Comparison of ENCODE assay signal across 12 cellular contexts in genomic region chr5:177468329-177469058, GRCh38. TPM values are rescaled to one million over a fixed set of nuclear protein-coding genes. Genes with fewer than 3 reads are reported as not detected.
DNase-seq lines count a peak whose midpoint lies in the region; ATAC-seq and TF ChIP-seq lines count a peak whose summit lies in the region.
"Had no signal": no experiment of that assay in that cellular context is flagged by ENCODE, and none has a peak within 500 bp of the region (broad histone marks: within the 10 kb centered on the region; RNA-seq: fewer than 3 reads in every experiment).

No MANE protein-coding gene starts in this region.

- CTCF ChIA-PET in HEK293 (lab: Yijun Ruan, JAX) = interaction anchor here (0.5 to 1.3 kb wide), 5 partner anchors 11 to 159 kb away, joined by 3 to 4 read pairs (median 3); no protein-coding TSS in a partner anchor

- POLR2A ChIA-PET in HEK293 (lab: Yijun Ruan, JAX) = interaction anchor here (0.6 to 7.3 kb wide), 4 partner anchors 10 to 129 kb away, joined by 4 to 102 read pairs (median 14); partner anchors contain the start of gene PDLIM7

- ATAC-seq in heart right ventricle = peak in 5 of 8 donors; percentile 5 to 55 (median 14)
- ATAC-seq in sciatic nerve = peak; percentile 11
- ATAC-seq in GM21390 (IDR thresholded peaks at IDR 0.05; ENCODE audit: unreplicated experiment) = no peak
- no peak for ATAC-seq in GM21825 (IDR thresholded peaks at IDR 0.05; ENCODE audit: unreplicated experiment)

- H3K36me3 ChIP-seq in HEK293 (ENCODE audit: control insufficient read depth in 2 of 2, insufficient read depth in 1 of 2, low read length in 2 of 2) (peaks cover 15 to 65% of the 10 kb centered on the region in 2 experiments; a peak in 2 of 3 replicates), heart right ventricle (peaks cover 0 to 41% (median 16%) of the 10 kb centered on the region in 9 donors)
- H3K36me3 ChIP-seq: ovary had no signal

- DNase-seq in amniotic epithelial cell (ENCODE audit: low read depth) (peak; percentile 68), heart right ventricle (peak in 1 of 2 donors; percentile 58), sciatic nerve (ENCODE audit: low spot score) (no peak), NCI-H510A treated with DMSO at 0.1 percent for 48 hours (lab: John Stamatoyannopoulos, UW) (no peak), HuH-7.5 (ENCODE audit: low spot score) (no peak)
- DNase-seq: activated naive CD4-positive, alpha-beta T cell treated with anti-CD3 and anti-CD28 coated beads for 36 hours; immature natural killer cell; stimulated activated CD4-positive, alpha-beta T cell treated with anti-CD3 and anti-CD28 coated beads, Interleukin-4, amount 100 ng/mL, for 4 hours had no signal

- peaks cover 4% of the 10 kb centered on the region for H3K4me1 ChIP-seq in HEK293 (ENCODE audit: control insufficient read depth, insufficient read depth, low read length)
- H3K4me1 ChIP-seq in heart right ventricle = peaks cover 24 to 45% (median 37%) of the 10 kb centered on the region in 9 donors

- H3K4me3 ChIP-seq in HEK293 (ENCODE audit: low read depth, low read length) = no peak overlapping the region
- H3K4me3 ChIP-seq in heart right ventricle = no peak overlapping the region
- H3K4me3 ChIP-seq: ovary had no signal

- no peak overlapping the region for H3K27ac ChIP-seq in HEK293 (ENCODE audit: extremely low read depth, low read depth, low read length)
- H3K27ac ChIP-seq in heart right ventricle = peak overlapping the region in 6 of 10 donors; percentile 25 to 93 (median 43)
- H3K27ac ChIP-seq: ovary had no signal

- H3K27me3 ChIP-seq in heart right ventricle = peaks cover 0 to 26% (median 13%) of the 10 kb centered on the region in 7 donors
- H3K27me3 ChIP-seq: ovary had no signal

- TF ChIP-seq CTCF in HEK293 (tag by site-specific recombination; IDR thresholded peaks at IDR 0.05) = no peak
- TF ChIP-seq CTCF in heart right ventricle (IDR thresholded peaks at IDR 0.05) = no peak

- intact Hi-C loops in heart right ventricle (cut with DNase I) = no loop called here
- intact Hi-C loops in sciatic nerve (cut with DNase I) = no loop called here

- 60 to 64% methylated on average over 9 to 10 of the region's 10 CpGs for WGBS in heart right ventricle, 2 donors

- no peaks in the 10 kb centered on the region for H3K9me3 ChIP-seq in HEK293 (ENCODE audit: control insufficient read depth, insufficient read depth, low read depth, low read length)
- H3K9me3 ChIP-seq in heart right ventricle = peaks cover 0 to 9% (median 0%) of the 10 kb centered on the region in 11 donors
- H3K9me3 ChIP-seq: ovary had no signal

TF ChIP-seq in HEK293, 187 proteins besides CTCF, POLR2A, EP300 and RAD21:
- TF ChIP-seq, protein P1, sequence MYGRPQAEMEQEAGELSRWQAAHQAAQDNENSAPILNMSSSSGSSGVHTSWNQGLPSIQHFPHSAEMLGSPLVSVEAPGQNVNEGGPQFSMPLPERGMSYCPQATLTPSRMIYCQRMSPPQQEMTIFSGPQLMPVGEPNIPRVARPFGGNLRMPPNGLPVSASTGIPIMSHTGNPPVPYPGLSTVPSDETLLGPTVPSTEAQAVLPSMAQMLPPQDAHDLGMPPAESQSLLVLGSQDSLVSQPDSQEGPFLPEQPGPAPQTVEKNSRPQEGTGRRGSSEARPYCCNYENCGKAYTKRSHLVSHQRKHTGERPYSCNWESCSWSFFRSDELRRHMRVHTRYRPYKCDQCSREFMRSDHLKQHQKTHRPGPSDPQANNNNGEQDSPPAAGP (tag by site-specific recombination; IDR thresholded peaks at IDR 0.05) = peak; percentile 98
- TF ChIP-seq ZFHX2 (tag by site-specific recombination; conservative IDR thresholded peaks at IDR 0.05) = peak; percentile 62
- TF ChIP-seq ZNF23 (tag by site-specific recombination; IDR thresholded peaks at IDR 0.05; ENCODE audit: borderline replicate concordance) = no peak
- no peak for TF ChIP-seq ZNF555 (tag by site-specific recombination; conservative IDR thresholded peaks at IDR 0.05)
- no peak for TF ChIP-seq ZNF133 (tag by site-specific recombination; IDR thresholded peaks at IDR 0.05)
- TF ChIP-seq ZNF280D (tag by site-specific recombination; IDR thresholded peaks at IDR 0.05) = no peak
- peak; percentile 36; the same call in 1 of the 2 replicates for TF ChIP-seq GLIS1 (tag by site-specific recombination; IDR thresholded peaks at IDR 0.05)
- TF ChIP-seq ZIC2 (tag by site-specific recombination; IDR thresholded peaks at IDR 0.05) = peak; percentile 97
- TF ChIP-seq ZNF704 (tag by site-specific recombination; IDR thresholded peaks at IDR 0.05) = no peak
- peak; percentile 8 for TF ChIP-seq SP2 (tag by site-specific recombination; IDR thresholded peaks at IDR 0.05)
- TF ChIP-seq KLF1 (tag by site-specific recombination; IDR thresholded peaks at IDR 0.05) = peak; percentile 97
- TF ChIP-seq ZNF398 (tag by site-specific recombination; IDR thresholded peaks at IDR 0.05) = 0 out of 2 replicates have a peak, but pooled peaks have one; percentile 33
- TF ChIP-seq EGR2 (tag by site-specific recombination; IDR thresholded peaks at IDR 0.05; ENCODE audit: low read depth) = peak; percentile 71
- peak; percentile 73 for TF ChIP-seq ZNF341 (tag by site-specific recombination; IDR thresholded peaks at IDR 0.05; ENCODE audit: low read depth)
- TF ChIP-seq YY1 (tag by site-specific recombination; IDR thresholded peaks at IDR 0.05) = no peak

RNA-seq across cellular contexts. Expression of gene DBN1, which starts 4.9 kb away (rescaled TPM):
- total RNA-seq in heart right ventricle (10 to 100 TPM; 13.1 to 52.9 (median 19.1) TPM), sciatic nerve (63.5 TPM)
- 10 to 100 TPM; 19.2 to 31.5 TPM for polyA plus RNA-seq in heart right ventricle

RNA-seq across cellular contexts. Expression of gene PRR7, which starts 21.9 kb away (rescaled TPM):
- total RNA-seq in heart right ventricle (1 to 10 TPM in 9 of 10 donors, under 1 TPM in 1; 0.97 to 2.9 (median 1.9) TPM), sciatic nerve (8.2 TPM)
- polyA plus RNA-seq in heart right ventricle = 1 to 10 TPM; 1.8 to 2.7 TPM

RNA-seq across cellular contexts. Expression of gene PDLIM7, which starts 28.9 kb away (rescaled TPM):
- total RNA-seq in heart right ventricle (10 to 100 TPM; 32.5 to 70.6 (median 51.0) TPM), sciatic nerve (144 TPM)
- polyA plus RNA-seq in heart right ventricle = 100 to 1,000 TPM; 129 to 131 TPM

RNA-seq across cellular contexts. Expression of gene DOK3, which starts 41.1 kb away (rescaled TPM):
- 10 to 100 TPM in 1 of 10 donors, 1 to 10 TPM in 7, under 1 TPM in 2; 0.74 to 11.4 (median 1.9) TPM for total RNA-seq in heart right ventricle
- polyA plus RNA-seq in heart right ventricle = 1 to 10 TPM; 2.4 to 4.0 TPM
- total RNA-seq in sciatic nerve = 16.2 TPM

RNA-seq across cellular contexts. Expression of gene GRK6, which starts 42.0 kb away (rescaled TPM):
- total RNA-seq in heart right ventricle (10 to 100 TPM; 11.8 to 21.2 (median 15.2) TPM), sciatic nerve (25.0 TPM)
- polyA plus RNA-seq in heart right ventricle = 10 to 100 TPM in 1 of 2 donors, 1 to 10 TPM in 1; 6.7 to 22.9 TPM

Comparison
In these comparisons a context has a peak if more than half of its experiments do, and no peak if none do; other contexts are left out.
1. ATAC-seq: peak in heart right ventricle (5 of 8) and sciatic nerve (single experiment); none in GM21390 (single experiment) and GM21825 (single experiment).